Comparison of ENCODE assay signal across 24 cellular contexts in the genomic region with DNA sequence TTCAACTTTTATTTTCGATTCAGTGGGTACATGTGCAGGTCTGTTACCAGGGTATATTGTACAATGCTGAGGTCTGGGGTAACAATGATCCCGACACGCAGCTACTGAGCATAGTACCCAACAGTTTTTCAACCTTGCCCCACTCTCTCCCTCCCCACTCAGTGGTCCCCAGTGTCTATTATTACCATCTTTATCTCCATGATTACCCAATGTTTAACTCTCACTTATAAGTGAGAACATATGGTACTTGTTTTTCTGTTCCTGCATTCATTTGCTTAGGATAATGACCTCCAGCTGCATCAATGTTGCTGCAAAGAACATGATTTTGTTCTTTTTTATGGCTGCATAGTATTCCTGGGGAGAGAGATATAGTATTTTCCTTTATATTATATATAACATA.
"Had no signal": no experiment of that assay in that cellular context is flagged by ENCODE, and none has a peak within 500 bp of the region (broad histone marks: within the 10 kb centered on the region; RNA-seq: fewer than 3 reads in every experiment).

No MANE protein-coding gene starts in this region.

- ATAC-seq: heart right ventricle; left colon; lower lobe of right lung; naive thymus-derived CD8-positive, alpha-beta T cell; right cardiac atrium; stimulated activated memory B cell treated with anti-CD40 and anti-IgM and Interleukin-4, amounts not matched to agents 10 μg/mL and 1 μg/mL and 100 μg/mL, for 72 hours; stimulated activated naive CD8-positive, alpha-beta T cell treated with anti-CD3 and anti-CD28 coated beads, Interleukin-15, Interleukin-2, amounts not matched to agents 100 U/mL and 50 U/mL, for 24 hours had no signal

- H3K27me3 ChIP-seq: testis, upper lobe of left lung had no signal

- H3K4me3 ChIP-seq: heart right ventricle, left ventricle myocardium inferior, lower lobe of right lung, prostate gland, skin epidermis, spleen, testis, tibial artery, upper lobe of left lung had no signal

- H3K27ac ChIP-seq: heart right ventricle, left ventricle myocardium inferior, lower lobe of right lung, prostate gland, spleen, testis, tibial artery, upper lobe of left lung had no signal

- DNase-seq: cortex of kidney; foreskin melanocyte; glutamatergic neuron; heart right ventricle; hippocampal formation; islet precursor cell; kidney glomerular epithelial cell; left colon; left ventricle myocardium inferior; lower lobe of right lung; naive thymus-derived CD8-positive, alpha-beta T cell; nephron progenitor cell; nucleus accumbens; right cardiac atrium; spleen; stimulated activated CD4-positive, alpha-beta T cell treated with anti-CD3 and anti-CD28 coated beads, Interleukin-4, amount 100 ng/mL, for 4 hours; stimulated activated naive CD8-positive, alpha-beta T cell treated with anti-CD3 and anti-CD28 coated beads, Interleukin-15, Interleukin-2, amounts not matched to agents 100 U/mL and 50 U/mL, for 24 hours; substantia nigra; testis; tibial artery; upper lobe of left lung had no signal

- H3K36me3 ChIP-seq: heart right ventricle, left ventricle myocardium inferior, lower lobe of right lung, prostate gland, spleen, tibial artery, upper lobe of left lung had no signal

- H3K9me3 ChIP-seq: heart right ventricle, left ventricle myocardium inferior, lower lobe of right lung, prostate gland, spleen, testis, tibial artery, upper lobe of left lung had no signal

- H3K4me1 ChIP-seq: heart right ventricle, left ventricle myocardium inferior, lower lobe of right lung, prostate gland, testis, tibial artery had no signal
